In genomic region chr10:1632596-1632995, GRCh38 we compare ENCODE assay signal across 19 cellular contexts.
"Had no signal": no experiment of that assay in that cellular context is flagged by ENCODE, and none has a peak within 500 bp of the region (broad histone marks: within the 10 kb centered on the region; RNA-seq: fewer than 3 reads in every experiment).

No MANE protein-coding gene starts in this region.

- H3K27me3 ChIP-seq: colonic mucosa, foreskin keratinocyte, hepatocyte had no signal

- H3K9me3 ChIP-seq: colonic mucosa, left lung, lower lobe of right lung, mucosa of descending colon had no signal

- H3K4me3 ChIP-seq: colonic mucosa, esophagus muscularis mucosa, gastroesophageal sphincter, heart left ventricle, hepatocyte, left lung, lower lobe of right lung, mucosa of descending colon had no signal

- H3K36me3 ChIP-seq: colonic mucosa, esophagus muscularis mucosa, gastroesophageal sphincter, heart left ventricle, left lung, lower lobe of right lung had no signal

- ATAC-seq: foreskin keratinocyte, gastroesophageal sphincter, left cardiac atrium, left lung, left ventricle myocardium superior, lower lobe of right lung, mucosa of descending colon had no signal

- H3K79me2 ChIP-seq: hepatocyte had no signal

- H3K4me2 ChIP-seq: hepatocyte had no signal

- DNase-seq: colonic mucosa; cortex of kidney; effector CD4-positive, alpha-beta T cell; effector memory CD4-positive, alpha-beta T cell; foreskin keratinocyte; heart left ventricle; hypothalamus; immature natural killer cell; islet precursor cell; left cardiac atrium; left lung; left ventricle myocardium superior; lower lobe of right lung; mesendoderm; mucosa of descending colon; naive B cell had no signal

- H2AFZ ChIP-seq: hepatocyte had no signal

- H3K4me1 ChIP-seq: colonic mucosa, esophagus muscularis mucosa, foreskin keratinocyte, gastroesophageal sphincter, heart left ventricle, left lung, lower lobe of right lung had no signal

- H3K27ac ChIP-seq: colonic mucosa, esophagus muscularis mucosa, foreskin keratinocyte, gastroesophageal sphincter, heart left ventricle, hepatocyte, left lung, lower lobe of right lung had no signal
